ENCODE assay signal across 1 cellular context in the genomic region with DNA sequence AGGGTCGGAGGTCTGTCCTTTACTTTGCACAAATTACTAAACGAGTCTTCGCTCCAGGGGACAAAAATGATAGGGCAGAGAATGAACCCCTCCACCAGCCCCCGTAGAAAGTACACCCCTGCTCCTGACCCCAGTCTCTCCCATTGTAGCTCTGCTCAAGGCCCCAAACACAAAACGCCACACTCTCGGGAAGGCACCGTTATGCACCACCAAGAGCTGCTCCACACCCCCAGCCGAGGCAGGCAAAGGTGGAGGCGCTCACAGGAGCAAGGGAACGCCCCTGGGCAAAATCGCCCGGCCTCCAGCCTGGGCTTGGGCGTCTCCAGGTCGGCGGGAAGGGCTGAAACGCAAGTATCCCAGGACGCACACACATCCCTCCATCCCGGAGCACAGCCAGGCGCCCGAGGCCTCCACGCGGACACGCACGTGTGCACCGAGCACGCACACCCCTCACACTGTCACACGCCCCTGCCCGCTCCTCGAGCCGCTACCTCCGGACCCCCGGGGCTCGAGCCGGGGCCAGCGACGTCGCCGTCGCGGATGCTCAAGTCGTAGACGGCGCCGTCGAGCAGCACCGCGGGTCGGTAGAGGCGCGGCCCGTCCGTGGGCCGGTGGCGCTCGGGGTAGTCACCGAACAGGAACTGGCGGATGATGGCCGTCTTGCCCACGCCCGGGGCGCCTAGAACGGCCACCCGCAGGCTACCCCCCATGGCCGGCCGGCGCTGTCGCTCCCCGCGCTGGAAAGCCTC.
TF ChIP-seq lines count a peak whose summit lies in the region.

No MANE protein-coding gene starts in this region.

TF ChIP-seq in GM12878, 131 proteins besides CTCF, POLR2A, EP300 and RAD21:
- TF ChIP-seq, protein P1, sequence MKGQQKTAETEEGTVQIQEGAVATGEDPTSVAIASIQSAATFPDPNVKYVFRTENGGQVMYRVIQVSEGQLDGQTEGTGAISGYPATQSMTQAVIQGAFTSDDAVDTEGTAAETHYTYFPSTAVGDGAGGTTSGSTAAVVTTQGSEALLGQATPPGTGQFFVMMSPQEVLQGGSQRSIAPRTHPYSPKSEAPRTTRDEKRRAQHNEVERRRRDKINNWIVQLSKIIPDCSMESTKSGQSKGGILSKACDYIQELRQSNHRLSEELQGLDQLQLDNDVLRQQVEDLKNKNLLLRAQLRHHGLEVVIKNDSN (IDR thresholded peaks at IDR 0.05; ENCODE audit: borderline replicate concordance, extremely low read length, insufficient read depth, low read depth, low read length): peak; percentile 3
- no peak for TF ChIP-seq GATAD2B (conservative IDR thresholded peaks at IDR 0.05; ENCODE audit: low read depth)
TF ChIP-seq in GM12878: peak in this region for 1.
